In genomic region chrX:81120936-81121351, GRCh38 we compare ENCODE assay signal across 8 cellular contexts.
DNase-seq lines count a peak whose midpoint lies in the region; ATAC-seq and TF ChIP-seq lines count a peak whose summit lies in the region.

No MANE protein-coding gene starts in this region.

- H3K4me3 ChIP-seq in esophagus muscularis mucosa (peak overlapping the region; percentile 54 to 61 (median 58)), muscle layer of colon (ENCODE audit: low read depth in 1 of 2, low read length in 2 of 2) (peak overlapping the region; percentile 47 to 60), suprapubic skin (peak overlapping the region; percentile 60)

- peaks cover 7% of the 10 kb centered on the region for H3K4me1 Mint-ChIP-seq in activated CD8-positive, alpha-beta memory T cell treated with anti-CD3 and anti-CD28 coated beads, Interleukin-2, amount 10 ng/mL, durations not matched to agents 7 days and 5 days

- peak; percentile 57 for ATAC-seq in activated CD8-positive, alpha-beta memory T cell treated with anti-CD3 and anti-CD28 coated beads, Interleukin-2, amount 10 ng/mL, durations not matched to agents 7 days and 5 days
- ATAC-seq in HG02623 (IDR thresholded peaks at IDR 0.05; ENCODE audit: unreplicated experiment) = peak; percentile 62

- peak overlapping the region; percentile 80 for H3K27ac Mint-ChIP-seq in activated CD8-positive, alpha-beta memory T cell treated with anti-CD3 and anti-CD28 coated beads, Interleukin-2, amount 10 ng/mL, durations not matched to agents 7 days and 5 days

- peak overlapping the region; percentile 82 for H3K4me3 Mint-ChIP-seq in activated CD8-positive, alpha-beta memory T cell treated with anti-CD3 and anti-CD28 coated beads, Interleukin-2, amount 10 ng/mL, durations not matched to agents 7 days and 5 days

- no peaks in the 10 kb centered on the region for H3K27me3 ChIP-seq in esophagus muscularis mucosa
- no peaks in the 10 kb centered on the region for H3K27me3 ChIP-seq in muscle layer of colon (ENCODE audit: control insufficient read depth in 1 of 2, insufficient read depth in 2 of 2, low read length in 2 of 2)
- H3K27me3 ChIP-seq in suprapubic skin = no peaks in the 10 kb centered on the region

- TF ChIP-seq POLR2A in esophagus muscularis mucosa (IDR thresholded peaks at IDR 0.05; ENCODE audit: low read depth) (no peak), suprapubic skin (IDR thresholded peaks at IDR 0.05) (no peak)

- peak overlapping the region; percentile 71 to 83 (median 72) for H3K27ac ChIP-seq in esophagus muscularis mucosa (replicated peaks in 1 of 4)
- H3K27ac ChIP-seq in muscle layer of colon (ENCODE audit: low read depth, low read length) = no peak overlapping the region
- H3K27ac ChIP-seq in suprapubic skin = peak overlapping the region; percentile 38

- CTCF ChIA-PET in activated CD8-positive, alpha-beta memory T cell treated with anti-CD3 and anti-CD28 coated beads, Interleukin-2, amount 10 ng/mL, durations not matched to agents 7 days and 5 days (lab: Charles Lee) = interaction anchor here (0.8 to 1.0 kb wide), 2 partner anchors 9 to 11 kb away, joined by 3 to 4 read pairs; no protein-coding TSS in a partner anchor

- H3K4me1 ChIP-seq in esophagus muscularis mucosa (peaks cover 0 to 10% (median 6%) of the 10 kb centered on the region in 4 donors), muscle layer of colon (ENCODE audit: insufficient read depth, low read length) (no peaks in the 10 kb centered on the region), suprapubic skin (peaks cover 4% of the 10 kb centered on the region)

- intact Hi-C loops in esophagus muscularis mucosa (cut with DNase I) = loop anchor here (5.0 kb wide), 1 partner anchor 314 kb away; the partner anchor contains the start of gene BRWD3

- H3K27me3 Mint-ChIP-seq in activated CD8-positive, alpha-beta memory T cell treated with anti-CD3 and anti-CD28 coated beads, Interleukin-2, amount 10 ng/mL, durations not matched to agents 7 days and 5 days = peaks cover 13% of the 10 kb centered on the region

- 23% methylated on average over 12 of the region's 12 CpGs for WGBS in esophagus muscularis mucosa
- 12% methylated on average over 12 of the region's 12 CpGs for WGBS in suprapubic skin

- TF ChIP-seq EP300 in esophagus muscularis mucosa (IDR thresholded peaks at IDR 0.05) (no peak), suprapubic skin (IDR thresholded peaks at IDR 0.05) (no peak)

- H3K9ac ChIP-seq in muscle layer of colon (ENCODE audit: low read length) = peak overlapping the region; percentile 46

- H3K9me3 ChIP-seq in esophagus muscularis mucosa (no peaks in the 10 kb centered on the region), muscle layer of colon (ENCODE audit: low read length) (no peaks in the 10 kb centered on the region), suprapubic skin (no peaks in the 10 kb centered on the region)

- no peaks in the 10 kb centered on the region for H3K9me3 Mint-ChIP-seq in activated CD8-positive, alpha-beta memory T cell treated with anti-CD3 and anti-CD28 coated beads, Interleukin-2, amount 10 ng/mL, durations not matched to agents 7 days and 5 days (ENCODE audit: low read depth)

- H3K36me3 ChIP-seq in esophagus muscularis mucosa = no peaks in the 10 kb centered on the region
- no peaks in the 10 kb centered on the region for H3K36me3 ChIP-seq in muscle layer of colon (ENCODE audit: insufficient read depth, low read length)
- H3K36me3 ChIP-seq in suprapubic skin = no peaks in the 10 kb centered on the region

- peak; percentile 50 for DNase-seq in activated CD8-positive, alpha-beta memory T cell treated with anti-CD3 and anti-CD28 coated beads, Interleukin-2, amount 10 ng/mL, durations not matched to agents 7 days and 5 days
- DNase-seq in activated CD8-positive, alpha-beta memory T cell treated with anti-CD3 and anti-CD28 coated beads for 24 hours = no peak
- DNase-seq in MV-4-11 (lab: John Stamatoyannopoulos, UW) = peak; percentile 57
- DNase-seq in activated CD4-positive, alpha-beta T cell treated with anti-CD3 and anti-CD28 coated beads, Interleukin-2, amount 50 U/mL, for 1 hour = peak; percentile 25
- DNase-seq in esophagus muscularis mucosa (ENCODE audit: extremely low spot score) = no peak
- DNase-seq in suprapubic skin (ENCODE audit: low spot score in 2 of 2) = no peak

- TF ChIP-seq CTCF in esophagus muscularis mucosa (IDR thresholded peaks at IDR 0.05) = peak; percentile 35 to 60 (median 56)
- TF ChIP-seq CTCF in suprapubic skin (IDR thresholded peaks at IDR 0.05) = peak in 1 of 2 donors; percentile 47

- no peaks in the 10 kb centered on the region for H3K36me3 Mint-ChIP-seq in activated CD8-positive, alpha-beta memory T cell treated with anti-CD3 and anti-CD28 coated beads, Interleukin-2, amount 10 ng/mL, durations not matched to agents 7 days and 5 days

Comparison
In these comparisons a context has a peak if more than half of its experiments do, and no peak if none do; other contexts are left out.
1. DNase-seq: peak in activated CD8-positive, alpha-beta memory T cell treated with anti-CD3 and anti-CD28 coated beads, Interleukin-2, amount 10 ng/mL, durations not matched to agents 7 days and 5 days (single experiment), MV-4-11 (single experiment) and activated CD4-positive, alpha-beta T cell treated with anti-CD3 and anti-CD28 coated beads, Interleukin-2, amount 50 U/mL, for 1 hour (single experiment); none in activated CD8-positive, alpha-beta memory T cell treated with anti-CD3 and anti-CD28 coated beads for 24 hours (single experiment), esophagus muscularis mucosa (single experiment) and suprapubic skin (0 of 2).
2. Peak in every context shown above with its lines, with median percentiles within 50 percentile points of each other: H3K4me3 ChIP-seq.